10 cellular contexts compared by ENCODE assay signal in genomic region chr3:113117511-113118302, GRCh38.
A peak's percentile ranks its signal among the peaks of the same experiment; 100 is the strongest.
DNase-seq lines count a peak whose midpoint lies in the region; ATAC-seq, FAIRE-seq and TF ChIP-seq lines count a peak whose summit lies in the region.
"Had no signal": no experiment of that assay in that cellular context is flagged by ENCODE, and none has a peak within 500 bp of the region (broad histone marks: within the 10 kb centered on the region; RNA-seq: fewer than 3 reads in every experiment).

No MANE protein-coding gene starts in this region.

- H3K4me1 Mint-ChIP-seq in astrocyte (ENCODE audit: low read depth, unreplicated experiment) = peaks cover 11% of the 10 kb centered on the region
- peaks cover 1 to 6% of the 10 kb centered on the region in 2 donors for H3K4me1 Mint-ChIP-seq in stimulated activated naive B cell treated with anti-CD40 and anti-IgM and Interleukin-4, amounts not matched to agents 10 μg/mL and 1 μg/mL and 100 μg/mL, for 72 hours

- H3K36me3 ChIP-seq in HEK293 (ENCODE audit: control insufficient read depth in 2 of 2, insufficient read depth in 1 of 2, low read length in 2 of 2) (no peaks in the 10 kb centered on the region), astrocyte (ENCODE audit: insufficient read depth, low read length) (no peaks in the 10 kb centered on the region), right atrium auricular region (no peaks in the 10 kb centered on the region)
- H3K36me3 ChIP-seq: WERI-Rb-1 had no signal

- H4K20me1 ChIP-seq in astrocyte (ENCODE audit: insufficient read depth, low read length) = no peaks in the 10 kb centered on the region

- no peaks in the 10 kb centered on the region for H3K27me3 ChIP-seq in astrocyte (ENCODE audit: insufficient read depth, low read length)
- H3K27me3 ChIP-seq in right atrium auricular region = no peaks in the 10 kb centered on the region

- H3K9ac ChIP-seq in astrocyte (ENCODE audit: low read length) = no peak overlapping the region

- H3K27ac ChIP-seq in HEK293 (ENCODE audit: extremely low read depth, low read depth, low read length) (no peak overlapping the region), astrocyte (ENCODE audit: low read depth, low read length) (peak overlapping the region; percentile 21), right atrium auricular region (peak overlapping the region; percentile 34 to 48)
- H3K27ac ChIP-seq: psoas muscle, WERI-Rb-1 had no signal

- peak overlapping the region; percentile 45 for H2AFZ ChIP-seq in astrocyte (ENCODE audit: low read depth, low read length)

- no peak for ATAC-seq in HG03432 (IDR thresholded peaks at IDR 0.05; ENCODE audit: unreplicated experiment)
- ATAC-seq in stimulated activated naive B cell treated with anti-CD40 and anti-IgM and Interleukin-4, amounts not matched to agents 10 μg/mL and 1 μg/mL and 100 μg/mL, for 72 hours (replicated peaks) = no peak
- ATAC-seq: HCT116, psoas muscle had no signal

- POLR2A ChIA-PET in HEK293 (lab: Yijun Ruan, JAX) = no interaction called here

- H3K4me1 ChIP-seq in HEK293 (ENCODE audit: control insufficient read depth, insufficient read depth, low read length) = peaks cover 3% of the 10 kb centered on the region; the same call in 1 of the 2 replicates
- H3K4me1 ChIP-seq in astrocyte (ENCODE audit: insufficient read depth, low read length) = peaks cover 12% of the 10 kb centered on the region
- H3K4me1 ChIP-seq in right atrium auricular region = peaks cover 0 to 7% of the 10 kb centered on the region in 2 donors
- H3K4me1 ChIP-seq: psoas muscle had no signal

- peak; percentile 93 for FAIRE-seq in astrocyte (lab: Jason Lieb, UNC)

- no peaks in the 10 kb centered on the region for H3K9me3 ChIP-seq in HEK293 (ENCODE audit: control insufficient read depth, insufficient read depth, low read depth, low read length)
- no peaks in the 10 kb centered on the region for H3K9me3 ChIP-seq in astrocyte (ENCODE audit: insufficient read depth, low read depth, low read length)
- H3K9me3 ChIP-seq in right atrium auricular region = no peaks in the 10 kb centered on the region
- H3K9me3 ChIP-seq: psoas muscle had no signal

- peak; percentile 94 for DNase-seq in astrocyte (ENCODE audit: low read depth)
- DNase-seq in right atrium auricular region (ENCODE audit: low spot score) = no peak
- peak; percentile 74 for DNase-seq in stromal cell of bone marrow (ENCODE audit: low read depth)
- no peak for DNase-seq in stimulated activated naive B cell treated with anti-CD40 and anti-IgM and Interleukin-4, amounts not matched to agents 10 μg/mL and 1 μg/mL and 100 μg/mL, for 72 hours
- DNase-seq in HK-2 (ENCODE audit: unreplicated experiment) = no peak
- DNase-seq: psoas muscle, WERI-Rb-1 had no signal

- no peaks in the 10 kb centered on the region for H3K9me3 Mint-ChIP-seq in astrocyte (ENCODE audit: unreplicated experiment)
- H3K9me3 Mint-ChIP-seq in stimulated activated naive B cell treated with anti-CD40 and anti-IgM and Interleukin-4, amounts not matched to agents 10 μg/mL and 1 μg/mL and 100 μg/mL, for 72 hours = no peaks in the 10 kb centered on the region

- CTCF ChIA-PET in HEK293 (lab: Yijun Ruan, JAX) = no interaction called here

- no peak overlapping the region for H3K4me3 Mint-ChIP-seq in astrocyte (ENCODE audit: unreplicated experiment)
- no peak overlapping the region for H3K4me3 Mint-ChIP-seq in stimulated activated naive B cell treated with anti-CD40 and anti-IgM and Interleukin-4, amounts not matched to agents 10 μg/mL and 1 μg/mL and 100 μg/mL, for 72 hours

- no peaks in the 10 kb centered on the region for H3K79me2 ChIP-seq in astrocyte (ENCODE audit: insufficient read depth, low read length)

- H3K27ac Mint-ChIP-seq in astrocyte (ENCODE audit: unreplicated experiment) = no peak overlapping the region
- no peak overlapping the region for H3K27ac Mint-ChIP-seq in stimulated activated naive B cell treated with anti-CD40 and anti-IgM and Interleukin-4, amounts not matched to agents 10 μg/mL and 1 μg/mL and 100 μg/mL, for 72 hours

- TF ChIP-seq CTCF in HEK293 (tag by site-specific recombination; IDR thresholded peaks at IDR 0.05) (no peak), astrocyte (IDR thresholded peaks at IDR 0.05; ENCODE audit: insufficient read depth, low read depth, low read length) (no peak), right atrium auricular region (IDR thresholded peaks at IDR 0.05) (no peak)

- H3K4me2 ChIP-seq in astrocyte (ENCODE audit: low read length) = peak overlapping the region; percentile 8

- H3K4me3 ChIP-seq in HEK293 (ENCODE audit: low read depth, low read length) (no peak overlapping the region), astrocyte (ENCODE audit: insufficient read depth, low read depth, low read length) (no peak overlapping the region), right atrium auricular region (no peak overlapping the region)
- H3K4me3 ChIP-seq: psoas muscle had no signal

- no peaks in the 10 kb centered on the region for H3K36me3 Mint-ChIP-seq in astrocyte (ENCODE audit: low read depth, unreplicated experiment)
- H3K36me3 Mint-ChIP-seq in stimulated activated naive B cell treated with anti-CD40 and anti-IgM and Interleukin-4, amounts not matched to agents 10 μg/mL and 1 μg/mL and 100 μg/mL, for 72 hours = no peaks in the 10 kb centered on the region

- H3K27me3 Mint-ChIP-seq in astrocyte (ENCODE audit: low read depth, unreplicated experiment) = no peaks in the 10 kb centered on the region
- no peaks in the 10 kb centered on the region for H3K27me3 Mint-ChIP-seq in stimulated activated naive B cell treated with anti-CD40 and anti-IgM and Interleukin-4, amounts not matched to agents 10 μg/mL and 1 μg/mL and 100 μg/mL, for 72 hours

TF ChIP-seq in HEK293, 187 proteins besides CTCF, POLR2A, EP300 and RAD21:
- no peak for TF ChIP-seq TCF7L2 (IDR thresholded peaks at IDR 0.05; ENCODE audit: borderline replicate concordance, low read depth, low read length)
- TF ChIP-seq ZNF596 (tag by site-specific recombination; IDR thresholded peaks at IDR 0.05) = 0 out of 2 replicates have a peak, but pooled peaks have one; percentile 52

Comparison
In these comparisons a context has a peak if more than half of its experiments do, and no peak if none do; other contexts are left out.
1. DNase-seq: peak in astrocyte (single experiment) and stromal cell of bone marrow (single experiment); none in right atrium auricular region (single experiment), stimulated activated naive B cell treated with anti-CD40 and anti-IgM and Interleukin-4, amounts not matched to agents 10 μg/mL and 1 μg/mL and 100 μg/mL, for 72 hours (single experiment) and HK-2 (single experiment).